ENCODE assay signal across 1 cellular context in the genomic region with DNA sequence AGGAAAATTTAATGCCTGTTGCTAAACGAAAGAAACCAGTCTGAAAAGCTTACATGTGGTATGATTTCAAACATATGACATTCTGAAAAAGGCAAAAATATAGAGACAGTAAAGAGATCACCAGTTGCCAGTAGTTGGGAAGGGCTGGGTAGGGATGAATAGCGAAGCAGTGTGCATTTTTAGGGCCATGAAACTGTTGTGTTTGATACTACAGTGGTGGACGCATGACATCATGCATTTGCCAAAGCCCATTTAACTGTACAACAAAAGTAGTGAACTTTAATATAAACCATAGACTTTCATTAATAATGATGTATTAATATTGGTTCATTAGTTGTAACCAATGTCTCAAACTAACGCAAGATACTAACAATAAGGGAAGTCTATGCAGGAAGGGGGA.
A peak's percentile ranks its signal among the peaks of the same experiment; 100 is the strongest.
TF ChIP-seq lines count a peak whose summit lies in the region.

No MANE protein-coding gene starts in this region.

TF ChIP-seq in HepG2, 621 proteins besides CTCF, POLR2A, EP300 and RAD21:
- TF ChIP-seq ATF7 (IDR thresholded peaks at IDR 0.05) (peak; percentile 57; the same call in 1 of the 2 replicates), ATF7 (CRISPR knock-in tag; IDR thresholded peaks at IDR 0.05) (no peak), RBAK (CRISPR knock-in tag; IDR thresholded peaks at IDR 0.05) (no peak)
